In the genomic region with DNA sequence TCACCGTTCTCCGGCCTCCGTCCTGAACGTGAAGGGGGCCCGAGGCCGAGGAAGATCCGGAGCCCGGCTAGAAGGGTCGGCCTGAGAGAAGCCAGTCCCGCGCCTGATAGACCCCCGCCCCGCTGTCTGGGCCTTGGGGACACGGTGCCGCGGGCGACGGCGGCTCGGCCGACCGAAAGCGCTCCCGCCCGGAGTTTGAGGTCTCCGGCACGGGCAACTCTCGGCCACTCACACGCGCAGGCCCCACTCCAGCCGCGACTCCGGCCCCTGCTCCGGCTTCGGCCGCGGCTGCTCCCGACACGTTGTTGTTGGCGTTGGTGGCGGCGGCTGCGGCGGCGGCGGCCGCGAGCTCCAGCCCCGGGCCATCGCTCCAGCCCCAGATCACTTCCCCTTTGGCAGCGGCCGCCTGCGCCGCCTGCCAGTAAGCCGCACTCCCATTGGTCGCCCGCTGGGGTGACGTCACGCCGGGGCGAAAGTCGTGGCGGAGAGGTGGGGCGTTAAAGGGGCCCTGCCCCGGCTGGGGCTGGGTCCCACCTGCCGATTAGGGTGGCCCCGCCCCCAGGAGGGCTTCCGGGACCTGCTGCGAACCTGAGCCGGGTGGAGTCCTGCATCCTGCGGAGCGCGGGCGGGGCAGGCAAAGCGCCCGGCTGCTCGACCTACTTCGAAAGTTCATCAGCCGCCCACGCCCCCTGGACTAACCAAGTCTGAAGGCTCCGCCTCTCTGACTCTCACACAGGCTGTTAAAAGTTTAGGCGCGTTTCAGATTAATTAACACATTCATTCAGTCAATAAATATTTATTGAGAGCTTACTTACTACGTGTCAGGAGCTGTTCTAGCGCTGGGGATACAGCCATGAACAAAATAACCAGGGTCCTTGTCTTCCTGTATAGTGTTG, we compare ENCODE assay signal across 1 cellular context.
TF ChIP-seq lines count a peak whose summit lies in the region.

A gene with protein sequence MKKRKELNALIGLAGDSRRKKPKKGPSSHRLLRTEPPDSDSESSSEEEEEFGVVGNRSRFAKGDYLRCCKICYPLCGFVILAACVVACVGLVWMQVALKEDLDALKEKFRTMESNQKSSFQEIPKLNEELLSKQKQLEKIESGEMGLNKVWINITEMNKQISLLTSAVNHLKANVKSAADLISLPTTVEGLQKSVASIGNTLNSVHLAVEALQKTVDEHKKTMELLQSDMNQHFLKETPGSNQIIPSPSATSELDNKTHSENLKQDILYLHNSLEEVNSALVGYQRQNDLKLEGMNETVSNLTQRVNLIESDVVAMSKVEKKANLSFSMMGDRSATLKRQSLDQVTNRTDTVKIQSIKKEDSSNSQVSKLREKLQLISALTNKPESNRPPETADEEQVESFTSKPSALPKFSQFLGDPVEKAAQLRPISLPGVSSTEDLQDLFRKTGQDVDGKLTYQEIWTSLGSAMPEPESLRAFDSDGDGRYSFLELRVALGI (minus strand): TSS at position 388 of the 896 bp plus-strand sequence. CDS start 1,027 bp downstream, outside the sequence.

TF ChIP-seq in K562, 482 proteins besides CTCF, POLR2A, EP300 and RAD21 (continued from another document and continues in another):
- TF ChIP-seq, protein P1, sequence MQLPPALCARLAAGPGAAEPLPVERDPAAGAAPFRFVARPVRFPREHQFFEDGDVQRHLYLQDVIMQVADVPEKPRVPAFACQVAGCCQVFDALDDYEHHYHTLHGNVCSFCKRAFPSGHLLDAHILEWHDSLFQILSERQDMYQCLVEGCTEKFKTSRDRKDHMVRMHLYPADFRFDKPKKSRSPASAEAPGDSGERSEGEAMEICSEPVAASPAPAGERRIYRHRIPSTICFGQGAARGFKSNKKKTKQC (CRISPR knock-in tag; IDR thresholded peaks at IDR 0.05) = peak; percentile 60
- TF ChIP-seq NFIC (IDR thresholded peaks at IDR 0.05) (peak; percentile 74), SMARCC2 (IDR thresholded peaks at IDR 0.05; ENCODE audit: low read depth) (no peak), MED1 (CRISPR knock-in tag; IDR thresholded peaks at IDR 0.05; ENCODE audit: borderline replicate concordance) (0 out of 2 replicates have a peak, but pooled peaks have one; percentile 28), ETV1 (tag; conservative IDR thresholded peaks at IDR 0.05; ENCODE audit: low read depth) (peak; percentile 58; the same call in 1 of the 2 replicates), ZBED1 (IDR thresholded peaks at IDR 0.05) (no peak), BRD9 (IDR thresholded peaks at IDR 0.05; ENCODE audit: low read depth, partially characterized antibody) (no peak), ZNF695 (CRISPR knock-in tag; IDR thresholded peaks at IDR 0.05) (no peak), ZNF583 (CRISPR knock-in tag; IDR thresholded peaks at IDR 0.05) (0 out of 2 replicates have a peak, but pooled peaks have one; percentile 62), KAT2B (IDR thresholded peaks at IDR 0.05; ENCODE audit: low read depth, low read length) (no peak), ZNF766 (CRISPR knock-in tag; conservative IDR thresholded peaks at IDR 0.05) (no peak), IFI16 (CRISPR knock-in tag; IDR thresholded peaks at IDR 0.05) (no peak), L3MBTL2 (IDR thresholded peaks at IDR 0.05) (peak; percentile 91), HDAC1 (IDR thresholded peaks at IDR 0.05) (peak in 1 of 2 experiments; percentile 79; a peak in 1 of 4 replicates), ZNF764 (CRISPR knock-in tag; IDR thresholded peaks at IDR 0.05; ENCODE audit: low read depth) (no peak), ZNF311 (CRISPR knock-in tag; IDR thresholded peaks at IDR 0.05) (no peak), MBD2 (IDR thresholded peaks at IDR 0.05; ENCODE audit: borderline replicate concordance, low read depth) (peak; percentile 97), NR2C2 (CRISPR knock-in tag; IDR thresholded peaks at IDR 0.05) (peak; percentile 83), NR2C2 (tag; IDR thresholded peaks at IDR 0.05) (peak; percentile 98), FOXJ2 (tag; IDR thresholded peaks at IDR 0.05) (no peak), NRF1 (conservative IDR thresholded peaks at IDR 0.05 in 1 of 2, IDR thresholded peaks at IDR 0.05 in 1 of 2) (peak; percentile 73 to 78), NFRKB (IDR thresholded peaks at IDR 0.05; ENCODE audit: low read depth) (no peak), KDM4B (IDR thresholded peaks at IDR 0.05; ENCODE audit: borderline replicate concordance in 2 of 2, low read depth in 1 of 2) (peak in 1 of 2 experiments; percentile 91; a peak in 2 of 4 replicates), XRCC5 (IDR thresholded peaks at IDR 0.05; ENCODE audit: low read depth, low read length) (peak; percentile 22; the same call in 1 of the 2 replicates), TAF9B (IDR thresholded peaks at IDR 0.05; ENCODE audit: partially characterized antibody) (no peak), NELFE (IDR thresholded peaks at IDR 0.05; ENCODE audit: insufficient read depth, insufficient read length) (no peak), DACH1 (IDR thresholded peaks at IDR 0.05; ENCODE audit: partially characterized antibody) (no peak), NR2C1 (IDR thresholded peaks at IDR 0.05) (peak; percentile 62), NR2C1 (tag; IDR thresholded peaks at IDR 0.05) (peak; percentile 87), JUND (IDR thresholded peaks at IDR 0.05; ENCODE audit: borderline replicate concordance, low read depth, low read length) (peak; percentile 96), JUND (tag; IDR thresholded peaks at IDR 0.05; ENCODE audit: borderline replicate concordance, low read depth, low read length) (peak; percentile 79; the same call in 2 of the 3 replicates), SRSF9 (IDR thresholded peaks at IDR 0.05; ENCODE audit: borderline replicate concordance, low read depth, low read length) (no peak), GATA2 (CRISPR knock-in tag; IDR thresholded peaks at IDR 0.05) (no peak), ERF (CRISPR knock-in tag; IDR thresholded peaks at IDR 0.05) (peak; percentile 79; the same call in 1 of the 2 replicates), ZNF253 (CRISPR knock-in tag; conservative IDR thresholded peaks at IDR 0.05) (no peak), PTBP1 (IDR thresholded peaks at IDR 0.05; ENCODE audit: low read depth, low read length) (no peak), PRMT5 (CRISPR knock-in tag; IDR thresholded peaks at IDR 0.05) (no peak), KAT8 (IDR thresholded peaks at IDR 0.05; ENCODE audit: low read depth) (no peak), RNF2 (IDR thresholded peaks at IDR 0.05) (peak; percentile 87), ZNF584 (CRISPR knock-in tag; IDR thresholded peaks at IDR 0.05; ENCODE audit: low read depth) (no peak), CC2D1A (IDR thresholded peaks at IDR 0.05) (no peak), CHCHD3 (CRISPR knock-in tag; IDR thresholded peaks at IDR 0.05) (no peak), ETS2 (tag; IDR thresholded peaks at IDR 0.05; ENCODE audit: borderline replicate concordance, poor library complexity, severe bottlenecking) (no peak), MCM7 (IDR thresholded peaks at IDR 0.05) (no peak), HNRNPL (IDR thresholded peaks at IDR 0.05; ENCODE audit: low read depth, low read length) (no peak), KDM5B (IDR thresholded peaks at IDR 0.05; ENCODE audit: insufficient replicate concordance, low read depth, low read length) (peak; percentile 84), JUN (IDR thresholded peaks at IDR 0.05; ENCODE audit: borderline replicate concordance, low read depth, low read length) (peak; percentile 67; the same call in 1 of the 2 replicates), JUN (CRISPR knock-in tag; IDR thresholded peaks at IDR 0.05; ENCODE audit: borderline replicate concordance) (no peak; the same call in 1 of the 2 replicates)
- TF ChIP-seq, protein P2, sequence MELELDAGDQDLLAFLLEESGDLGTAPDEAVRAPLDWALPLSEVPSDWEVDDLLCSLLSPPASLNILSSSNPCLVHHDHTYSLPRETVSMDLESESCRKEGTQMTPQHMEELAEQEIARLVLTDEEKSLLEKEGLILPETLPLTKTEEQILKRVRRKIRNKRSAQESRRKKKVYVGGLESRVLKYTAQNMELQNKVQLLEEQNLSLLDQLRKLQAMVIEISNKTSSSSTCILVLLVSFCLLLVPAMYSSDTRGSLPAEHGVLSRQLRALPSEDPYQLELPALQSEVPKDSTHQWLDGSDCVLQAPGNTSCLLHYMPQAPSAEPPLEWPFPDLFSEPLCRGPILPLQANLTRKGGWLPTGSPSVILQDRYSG (tag; conservative IDR thresholded peaks at IDR 0.05; ENCODE audit: low read depth) = peak; percentile 84; the same call in 1 of the 2 replicates
- TF ChIP-seq, protein P3, sequence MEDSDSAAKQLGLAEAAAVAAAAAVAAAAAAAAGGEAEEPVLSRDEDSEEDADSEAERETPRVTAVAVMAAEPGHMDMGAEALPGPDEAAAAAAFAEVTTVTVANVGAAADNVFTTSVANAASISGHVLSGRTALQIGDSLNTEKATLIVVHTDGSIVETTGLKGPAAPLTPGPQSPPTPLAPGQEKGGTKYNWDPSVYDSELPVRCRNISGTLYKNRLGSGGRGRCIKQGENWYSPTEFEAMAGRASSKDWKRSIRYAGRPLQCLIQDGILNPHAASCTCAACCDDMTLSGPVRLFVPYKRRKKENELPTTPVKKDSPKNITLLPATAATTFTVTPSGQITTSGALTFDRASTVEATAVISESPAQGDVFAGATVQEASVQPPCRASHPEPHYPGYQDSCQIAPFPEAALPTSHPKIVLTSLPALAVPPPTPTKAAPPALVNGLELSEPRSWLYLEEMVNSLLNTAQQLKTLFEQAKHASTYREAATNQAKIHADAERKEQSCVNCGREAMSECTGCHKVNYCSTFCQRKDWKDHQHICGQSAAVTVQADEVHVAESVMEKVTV (CRISPR knock-in tag; IDR thresholded peaks at IDR 0.05) = no peak
- TF ChIP-seq, protein P4, sequence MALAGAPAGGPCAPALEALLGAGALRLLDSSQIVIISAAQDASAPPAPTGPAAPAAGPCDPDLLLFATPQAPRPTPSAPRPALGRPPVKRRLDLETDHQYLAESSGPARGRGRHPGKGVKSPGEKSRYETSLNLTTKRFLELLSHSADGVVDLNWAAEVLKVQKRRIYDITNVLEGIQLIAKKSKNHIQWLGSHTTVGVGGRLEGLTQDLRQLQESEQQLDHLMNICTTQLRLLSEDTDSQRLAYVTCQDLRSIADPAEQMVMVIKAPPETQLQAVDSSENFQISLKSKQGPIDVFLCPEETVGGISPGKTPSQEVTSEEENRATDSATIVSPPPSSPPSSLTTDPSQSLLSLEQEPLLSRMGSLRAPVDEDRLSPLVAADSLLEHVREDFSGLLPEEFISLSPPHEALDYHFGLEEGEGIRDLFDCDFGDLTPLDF (CRISPR knock-in tag; IDR thresholded peaks at IDR 0.05) = peak; percentile 34
- TF ChIP-seq, protein P5, sequence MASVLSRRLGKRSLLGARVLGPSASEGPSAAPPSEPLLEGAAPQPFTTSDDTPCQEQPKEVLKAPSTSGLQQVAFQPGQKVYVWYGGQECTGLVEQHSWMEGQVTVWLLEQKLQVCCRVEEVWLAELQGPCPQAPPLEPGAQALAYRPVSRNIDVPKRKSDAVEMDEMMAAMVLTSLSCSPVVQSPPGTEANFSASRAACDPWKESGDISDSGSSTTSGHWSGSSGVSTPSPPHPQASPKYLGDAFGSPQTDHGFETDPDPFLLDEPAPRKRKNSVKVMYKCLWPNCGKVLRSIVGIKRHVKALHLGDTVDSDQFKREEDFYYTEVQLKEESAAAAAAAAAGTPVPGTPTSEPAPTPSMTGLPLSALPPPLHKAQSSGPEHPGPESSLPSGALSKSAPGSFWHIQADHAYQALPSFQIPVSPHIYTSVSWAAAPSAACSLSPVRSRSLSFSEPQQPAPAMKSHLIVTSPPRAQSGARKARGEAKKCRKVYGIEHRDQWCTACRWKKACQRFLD (CRISPR knock-in tag; IDR thresholded peaks at IDR 0.05) = peak; percentile 76; the same call in 1 of the 2 replicates
- TF ChIP-seq, protein P6, sequence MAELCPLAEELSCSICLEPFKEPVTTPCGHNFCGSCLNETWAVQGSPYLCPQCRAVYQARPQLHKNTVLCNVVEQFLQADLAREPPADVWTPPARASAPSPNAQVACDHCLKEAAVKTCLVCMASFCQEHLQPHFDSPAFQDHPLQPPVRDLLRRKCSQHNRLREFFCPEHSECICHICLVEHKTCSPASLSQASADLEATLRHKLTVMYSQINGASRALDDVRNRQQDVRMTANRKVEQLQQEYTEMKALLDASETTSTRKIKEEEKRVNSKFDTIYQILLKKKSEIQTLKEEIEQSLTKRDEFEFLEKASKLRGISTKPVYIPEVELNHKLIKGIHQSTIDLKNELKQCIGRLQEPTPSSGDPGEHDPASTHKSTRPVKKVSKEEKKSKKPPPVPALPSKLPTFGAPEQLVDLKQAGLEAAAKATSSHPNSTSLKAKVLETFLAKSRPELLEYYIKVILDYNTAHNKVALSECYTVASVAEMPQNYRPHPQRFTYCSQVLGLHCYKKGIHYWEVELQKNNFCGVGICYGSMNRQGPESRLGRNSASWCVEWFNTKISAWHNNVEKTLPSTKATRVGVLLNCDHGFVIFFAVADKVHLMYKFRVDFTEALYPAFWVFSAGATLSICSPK (IDR thresholded peaks at IDR 0.05; ENCODE audit: borderline replicate concordance) = no peak
- TF ChIP-seq, protein P7, sequence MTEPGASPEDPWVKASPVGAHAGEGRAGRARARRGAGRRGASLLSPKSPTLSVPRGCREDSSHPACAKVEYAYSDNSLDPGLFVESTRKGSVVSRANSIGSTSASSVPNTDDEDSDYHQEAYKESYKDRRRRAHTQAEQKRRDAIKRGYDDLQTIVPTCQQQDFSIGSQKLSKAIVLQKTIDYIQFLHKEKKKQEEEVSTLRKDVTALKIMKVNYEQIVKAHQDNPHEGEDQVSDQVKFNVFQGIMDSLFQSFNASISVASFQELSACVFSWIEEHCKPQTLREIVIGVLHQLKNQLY (CRISPR knock-in tag; conservative IDR thresholded peaks at IDR 0.05) = 0 out of 4 replicates have a peak, but pooled peaks of 1 of the 2 experiments have one; percentile 79
- TF ChIP-seq, protein P8, sequence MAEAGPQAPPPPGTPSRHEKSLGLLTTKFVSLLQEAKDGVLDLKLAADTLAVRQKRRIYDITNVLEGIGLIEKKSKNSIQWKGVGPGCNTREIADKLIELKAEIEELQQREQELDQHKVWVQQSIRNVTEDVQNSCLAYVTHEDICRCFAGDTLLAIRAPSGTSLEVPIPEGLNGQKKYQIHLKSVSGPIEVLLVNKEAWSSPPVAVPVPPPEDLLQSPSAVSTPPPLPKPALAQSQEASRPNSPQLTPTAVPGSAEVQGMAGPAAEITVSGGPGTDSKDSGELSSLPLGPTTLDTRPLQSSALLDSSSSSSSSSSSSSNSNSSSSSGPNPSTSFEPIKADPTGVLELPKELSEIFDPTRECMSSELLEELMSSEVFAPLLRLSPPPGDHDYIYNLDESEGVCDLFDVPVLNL (CRISPR knock-in tag; IDR thresholded peaks at IDR 0.05; ENCODE audit: low read depth) = no peak
- TF ChIP-seq, protein P9, sequence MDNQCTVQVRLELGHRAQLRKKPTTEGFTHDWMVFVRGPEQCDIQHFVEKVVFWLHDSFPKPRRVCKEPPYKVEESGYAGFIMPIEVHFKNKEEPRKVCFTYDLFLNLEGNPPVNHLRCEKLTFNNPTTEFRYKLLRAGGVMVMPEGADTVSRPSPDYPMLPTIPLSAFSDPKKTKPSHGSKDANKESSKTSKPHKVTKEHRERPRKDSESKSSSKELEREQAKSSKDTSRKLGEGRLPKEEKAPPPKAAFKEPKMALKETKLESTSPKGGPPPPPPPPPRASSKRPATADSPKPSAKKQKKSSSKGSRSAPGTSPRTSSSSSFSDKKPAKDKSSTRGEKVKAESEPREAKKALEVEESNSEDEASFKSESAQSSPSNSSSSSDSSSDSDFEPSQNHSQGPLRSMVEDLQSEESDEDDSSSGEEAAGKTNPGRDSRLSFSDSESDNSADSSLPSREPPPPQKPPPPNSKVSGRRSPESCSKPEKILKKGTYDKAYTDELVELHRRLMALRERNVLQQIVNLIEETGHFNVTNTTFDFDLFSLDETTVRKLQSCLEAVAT (IDR thresholded peaks at IDR 0.05) = no peak
